ENCODE assay signal across 1 cellular context in genomic region chr9:33106372-33106771, GRCh38.
TF ChIP-seq lines count a peak whose summit lies in the region.

No MANE protein-coding gene starts in this region.

TF ChIP-seq in HepG2, 621 proteins besides CTCF, POLR2A, EP300 and RAD21 (continued from another document):
- TF ChIP-seq ZNF350 (CRISPR knock-in tag; IDR thresholded peaks at IDR 0.05; ENCODE audit: borderline replicate concordance, low read depth) (no peak), ZNF235 (CRISPR knock-in tag; IDR thresholded peaks at IDR 0.05; ENCODE audit: borderline replicate concordance) (no peak), SP2 (CRISPR knock-in tag; IDR thresholded peaks at IDR 0.05) (no peak), KDM4B (CRISPR knock-in tag; IDR thresholded peaks at IDR 0.05) (no peak), ZKSCAN1 (IDR thresholded peaks at IDR 0.05; ENCODE audit: low read length) (no peak), ARID5B (CRISPR knock-in tag; IDR thresholded peaks at IDR 0.05) (no peak), ZNF713 (CRISPR knock-in tag; IDR thresholded peaks at IDR 0.05) (no peak), SNAPC5 (CRISPR knock-in tag; IDR thresholded peaks at IDR 0.05; ENCODE audit: borderline replicate concordance) (no peak), DPF2 (CRISPR knock-in tag; IDR thresholded peaks at IDR 0.05; ENCODE audit: borderline replicate concordance, low read depth) (no peak)
TF ChIP-seq in HepG2: peak in this region for 0.
